24 cellular contexts compared by ENCODE assay signal in genomic region chr18:9153281-9153680, GRCh38. TPM values are rescaled to one million over a fixed set of nuclear protein-coding genes. Genes with fewer than 3 reads are reported as not detected.
DNase-seq lines count a peak whose midpoint lies in the region; ATAC-seq, FAIRE-seq and TF ChIP-seq lines count a peak whose summit lies in the region.
"Had no signal": no experiment of that assay in that cellular context is flagged by ENCODE, and none has a peak within 500 bp of the region (broad histone marks: within the 10 kb centered on the region; RNA-seq: fewer than 3 reads in every experiment).

No MANE protein-coding gene starts in this region.

- H3K27me3 Mint-ChIP-seq in activated CD8-positive, alpha-beta T cell treated with anti-CD3 and anti-CD28 coated beads for 36 hours, result no peaks in the 10 kb centered on the region
- H3K27me3 Mint-ChIP-seq in activated CD8-positive, alpha-beta T cell treated with anti-CD3 and anti-CD28 coated beads, Interleukin-2, amount 10 ng/mL, durations not matched to agents 7 days and 5 days (ENCODE audit: low read depth), result no peaks in the 10 kb centered on the region
- H3K27me3 Mint-ChIP-seq in natural killer cell (ENCODE audit: low read depth in 2 of 2), result no peaks in the 10 kb centered on the region
- H3K27me3 Mint-ChIP-seq in immature natural killer cell (ENCODE audit: low read depth in 3 of 3), result peaks cover 0 to 3% (median 0%) of the 10 kb centered on the region in 3 donors
- H3K27me3 Mint-ChIP-seq: activated CD4-positive, alpha-beta T cell treated with anti-CD3 and anti-CD28 coated beads, Interleukin-2, amount 10 ng/mL, durations not matched to agents 24 days and 14 days; progenitor cell of endocrine pancreas; stimulated activated naive CD8-positive, alpha-beta T cell treated with anti-CD3 and anti-CD28 coated beads, Interleukin-15, amount 100 ng/mL, for 72 hours had no signal

- peak; percentile 9 for FAIRE-seq in GM12892 (lab: Jason Lieb, UNC)
- FAIRE-seq: GM12891, TTC549 had no signal

- no peak for ATAC-seq in activated CD8-positive, alpha-beta T cell treated with anti-CD3 and anti-CD28 coated beads for 36 hours
- no peak for ATAC-seq in activated CD8-positive, alpha-beta T cell treated with anti-CD3 and anti-CD28 coated beads, Interleukin-2, amount 10 ng/mL, durations not matched to agents 7 days and 5 days
- ATAC-seq in natural killer cell (no peak), HG02973 (IDR thresholded peaks at IDR 0.05; ENCODE audit: unreplicated experiment) (no peak), esophagus mucosa (no peak)
- ATAC-seq: stimulated activated naive CD8-positive, alpha-beta T cell treated with anti-CD3 and anti-CD28 coated beads, Interleukin-15, amount 100 ng/mL, for 72 hours had no signal

- intact Hi-C loops in activated CD8-positive, alpha-beta T cell treated with anti-CD3 and anti-CD28 coated beads for 36 hours (cut with micrococcal nuclease), result no loop called here
- intact Hi-C loops in natural killer cell (cut with micrococcal nuclease), result no loop called here

- peaks cover 78% of the 10 kb centered on the region for H3K4me1 Mint-ChIP-seq in activated CD8-positive, alpha-beta T cell treated with anti-CD3 and anti-CD28 coated beads for 36 hours (ENCODE audit: low read depth)
- peaks cover 67% of the 10 kb centered on the region for H3K4me1 Mint-ChIP-seq in activated CD8-positive, alpha-beta T cell treated with anti-CD3 and anti-CD28 coated beads, Interleukin-2, amount 10 ng/mL, durations not matched to agents 7 days and 5 days (ENCODE audit: low read depth)
- H3K4me1 Mint-ChIP-seq in natural killer cell (peaks cover 58 to 68% of the 10 kb centered on the region in 2 donors), immature natural killer cell (peaks cover 76 to 92% of the 10 kb centered on the region in 2 donors)
- H3K4me1 Mint-ChIP-seq: mesothelial cell of epicardium had no signal

- no peak for TF ChIP-seq POLR2A in GM12892 (IDR thresholded peaks at IDR 0.05; ENCODE audit: low read depth, low read length)

- H3K9me3 Mint-ChIP-seq in activated CD8-positive, alpha-beta T cell treated with anti-CD3 and anti-CD28 coated beads for 36 hours, result peaks cover 1% of the 10 kb centered on the region
- no peaks in the 10 kb centered on the region for H3K9me3 Mint-ChIP-seq in activated CD8-positive, alpha-beta T cell treated with anti-CD3 and anti-CD28 coated beads, Interleukin-2, amount 10 ng/mL, durations not matched to agents 7 days and 5 days (ENCODE audit: insufficient read depth)
- H3K9me3 Mint-ChIP-seq in natural killer cell, result no peaks in the 10 kb centered on the region
- no peaks in the 10 kb centered on the region for H3K9me3 Mint-ChIP-seq in immature natural killer cell
- H3K9me3 Mint-ChIP-seq: activated CD4-positive, alpha-beta T cell treated with anti-CD3 and anti-CD28 coated beads, Interleukin-2, amount 10 ng/mL, durations not matched to agents 24 days and 14 days had no signal

- no peak overlapping the region for H3K4me3 ChIP-seq in cardiac fibroblast (replicated peaks in 1 of 2; ENCODE audit: low read depth in 2 of 2, low read length in 2 of 2)
- H3K4me3 ChIP-seq: dorsolateral prefrontal cortex, GM23248, tibial nerve had no signal

- TF ChIP-seq CTCF in activated CD8-positive, alpha-beta T cell treated with anti-CD3 and anti-CD28 coated beads for 36 hours (IDR thresholded peaks at IDR 0.05), result no peak
- TF ChIP-seq CTCF in cardiac fibroblast (IDR thresholded peaks at IDR 0.05; ENCODE audit: low read depth, low read length) (no peak), natural killer cell (IDR thresholded peaks at IDR 0.05) (no peak)

- H3K36me3 Mint-ChIP-seq in activated CD8-positive, alpha-beta T cell treated with anti-CD3 and anti-CD28 coated beads for 36 hours (ENCODE audit: low read depth), result peaks cover 29% of the 10 kb centered on the region
- peaks cover 22% of the 10 kb centered on the region for H3K36me3 Mint-ChIP-seq in activated CD8-positive, alpha-beta T cell treated with anti-CD3 and anti-CD28 coated beads, Interleukin-2, amount 10 ng/mL, durations not matched to agents 7 days and 5 days (ENCODE audit: low read depth)
- no peaks in the 10 kb centered on the region for H3K36me3 Mint-ChIP-seq in natural killer cell
- no peaks in the 10 kb centered on the region for H3K36me3 Mint-ChIP-seq in immature natural killer cell

- POLR2A ChIA-PET in activated CD8-positive, alpha-beta T cell treated with anti-CD3 and anti-CD28 coated beads for 36 hours (lab: Charles Lee), result interaction anchor here (1.0 kb wide), 1 partner anchor 11 kb away, joined by 3 read pairs; no protein-coding TSS in a partner anchor
- POLR2A ChIA-PET in activated CD8-positive, alpha-beta T cell treated with anti-CD3 and anti-CD28 coated beads, Interleukin-2, amount 10 ng/mL, durations not matched to agents 7 days and 5 days (lab: Charles Lee), result interaction anchor here (0.6 kb wide), 1 partner anchor 144 kb away, joined by 3 read pairs; no protein-coding TSS in a partner anchor

- no peak overlapping the region for H3K4me3 Mint-ChIP-seq in activated CD8-positive, alpha-beta T cell treated with anti-CD3 and anti-CD28 coated beads for 36 hours
- no peak overlapping the region for H3K4me3 Mint-ChIP-seq in activated CD8-positive, alpha-beta T cell treated with anti-CD3 and anti-CD28 coated beads, Interleukin-2, amount 10 ng/mL, durations not matched to agents 7 days and 5 days
- H3K4me3 Mint-ChIP-seq in natural killer cell (no peak overlapping the region), immature natural killer cell (no peak overlapping the region)
- H3K4me3 Mint-ChIP-seq: activated CD4-positive, alpha-beta T cell treated with anti-CD3 and anti-CD28 coated beads, Interleukin-2, amount 10 ng/mL, durations not matched to agents 24 days and 14 days; mesothelial cell of epicardium had no signal

- DNase-seq in activated CD8-positive, alpha-beta T cell treated with anti-CD3 and anti-CD28 coated beads for 36 hours, result no peak
- no peak for DNase-seq in activated CD8-positive, alpha-beta T cell treated with anti-CD3 and anti-CD28 coated beads, Interleukin-2, amount 10 ng/mL, durations not matched to agents 7 days and 5 days
- DNase-seq in GM12892 (ENCODE audit: insufficient read length) (no peak), cardiac fibroblast (ENCODE audit: low read depth in 2 of 2) (peak; percentile 10 to 17), natural killer cell (no peak), immature natural killer cell (no peak)
- DNase-seq: activated CD4-positive, alpha-beta T cell treated with anti-CD3 and anti-CD28 coated beads, Interleukin-2, amount 10 ng/mL, durations not matched to agents 24 days and 14 days; activated CD8-positive, alpha-beta memory T cell treated with anti-CD3 and anti-CD28 coated beads, Interleukin-2, amount 50 U/mL, for 48 hours; dorsolateral prefrontal cortex; erythroblast; GM23248; Karpas-422; NCI-H1092 treated with DMSO at 0.1 percent for 48 hours; NCI-H2081 treated with DMSO at 0.1 percent for 48 hours; NCI-H524; stimulated activated naive CD8-positive, alpha-beta T cell treated with anti-CD3 and anti-CD28 coated beads, Interleukin-15, amount 100 ng/mL, for 72 hours; SW 1271 had no signal

- CTCF ChIA-PET in activated CD8-positive, alpha-beta T cell treated with anti-CD3 and anti-CD28 coated beads for 36 hours (lab: Charles Lee), result interaction anchor here (1.7 kb wide), 1 partner anchor 80 kb away, joined by 9 read pairs; no protein-coding TSS in a partner anchor
- CTCF ChIA-PET in activated CD8-positive, alpha-beta T cell treated with anti-CD3 and anti-CD28 coated beads, Interleukin-2, amount 10 ng/mL, durations not matched to agents 7 days and 5 days (lab: Charles Lee), result interaction anchor here (0.7 to 1.2 kb wide), 2 partner anchors 10 to 363 kb away, joined by 3 to 4 read pairs; no protein-coding TSS in a partner anchor

- peak overlapping the region; percentile 57 for H3K27ac Mint-ChIP-seq in activated CD8-positive, alpha-beta T cell treated with anti-CD3 and anti-CD28 coated beads for 36 hours
- no peak overlapping the region for H3K27ac Mint-ChIP-seq in activated CD8-positive, alpha-beta T cell treated with anti-CD3 and anti-CD28 coated beads, Interleukin-2, amount 10 ng/mL, durations not matched to agents 7 days and 5 days
- H3K27ac Mint-ChIP-seq in natural killer cell (peak overlapping the region; percentile 0 to 79), immature natural killer cell (no peak overlapping the region)
- H3K27ac Mint-ChIP-seq: activated CD4-positive, alpha-beta T cell treated with anti-CD3 and anti-CD28 coated beads, Interleukin-2, amount 10 ng/mL, durations not matched to agents 24 days and 14 days; mesothelial cell of epicardium; progenitor cell of endocrine pancreas had no signal

RNA-seq across cellular contexts. Expression of gene ANKRD12, which starts 16.7 kb away (rescaled TPM):
- total RNA-seq in activated CD8-positive, alpha-beta T cell treated with anti-CD3 and anti-CD28 coated beads for 36 hours, result 10 to 100 TPM; 62.5 to 68.4 TPM
- 10 to 100 TPM; 60.8 to 68.9 TPM for total RNA-seq in activated CD8-positive, alpha-beta T cell treated with anti-CD3 and anti-CD28 coated beads, Interleukin-2, amount 10 ng/mL, durations not matched to agents 7 days and 5 days
- polyA plus RNA-seq in GM12892 (2012; ENCODE audit: missing spikeins), result 21.2 TPM
- total RNA-seq in natural killer cell, result 100 to 1,000 TPM; 136 to 148 (median 141) TPM
- polyA plus RNA-seq in immature natural killer cell, result 10 to 100 TPM in 2 of 3 donors, 1 to 10 TPM in 1; 8.8 to 69.7 (median 35.7) TPM
- 30.8 TPM for total RNA-seq in esophagus mucosa

RNA-seq across cellular contexts. Expression of gene NDUFV2, which starts 50.8 kb away (rescaled TPM):
- total RNA-seq in activated CD8-positive, alpha-beta T cell treated with anti-CD3 and anti-CD28 coated beads for 36 hours, result 100 to 1,000 TPM; 324 to 332 TPM
- total RNA-seq in activated CD8-positive, alpha-beta T cell treated with anti-CD3 and anti-CD28 coated beads, Interleukin-2, amount 10 ng/mL, durations not matched to agents 7 days and 5 days, result 100 to 1,000 TPM; 200 to 206 TPM
- polyA plus RNA-seq in GM12892 (2012; ENCODE audit: missing spikeins), result 283 TPM
- 100 to 1,000 TPM; 137 to 188 (median 154) TPM for total RNA-seq in natural killer cell
- polyA plus RNA-seq in immature natural killer cell, result 100 to 1,000 TPM in 2 of 3 donors, 10 to 100 TPM in 1; 88.7 to 155 (median 115) TPM
- total RNA-seq in esophagus mucosa, result 156 TPM

Comparison
In these comparisons a context has a peak if more than half of its experiments do, and no peak if none do; other contexts are left out.
1. H3K27ac Mint-ChIP-seq: peak in activated CD8-positive, alpha-beta T cell treated with anti-CD3 and anti-CD28 coated beads for 36 hours (single experiment) and natural killer cell (2 of 2); none in activated CD8-positive, alpha-beta T cell treated with anti-CD3 and anti-CD28 coated beads, Interleukin-2, amount 10 ng/mL, durations not matched to agents 7 days and 5 days (single experiment) and immature natural killer cell (0 of 6).
2. DNase-seq: peak in cardiac fibroblast (2 of 2); none in activated CD8-positive, alpha-beta T cell treated with anti-CD3 and anti-CD28 coated beads for 36 hours (single experiment), activated CD8-positive, alpha-beta T cell treated with anti-CD3 and anti-CD28 coated beads, Interleukin-2, amount 10 ng/mL, durations not matched to agents 7 days and 5 days (single experiment), GM12892 (single experiment), natural killer cell (single experiment) and immature natural killer cell (0 of 3).